Comparison of ENCODE assay signal across 1 cellular context in genomic region chr7:23299770-23300300, GRCh38.
A peak's percentile ranks its signal among the peaks of the same experiment; 100 is the strongest.
TF ChIP-seq lines count a peak whose summit lies in the region.

No MANE protein-coding gene starts in this region.

TF ChIP-seq in WTC11, 78 proteins besides CTCF, POLR2A, EP300 and RAD21 (continued from another document):
- TF ChIP-seq, protein P1, sequence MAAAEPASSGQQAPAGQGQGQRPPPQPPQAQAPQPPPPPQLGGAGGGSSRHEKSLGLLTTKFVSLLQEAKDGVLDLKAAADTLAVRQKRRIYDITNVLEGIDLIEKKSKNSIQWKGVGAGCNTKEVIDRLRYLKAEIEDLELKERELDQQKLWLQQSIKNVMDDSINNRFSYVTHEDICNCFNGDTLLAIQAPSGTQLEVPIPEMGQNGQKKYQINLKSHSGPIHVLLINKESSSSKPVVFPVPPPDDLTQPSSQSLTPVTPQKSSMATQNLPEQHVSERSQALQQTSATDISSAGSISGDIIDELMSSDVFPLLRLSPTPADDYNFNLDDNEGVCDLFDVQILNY (CRISPR knock-in tag; IDR thresholded peaks at IDR 0.05), result no peak
- TF ChIP-seq GTF2I (CRISPR knock-in tag; conservative IDR thresholded peaks at IDR 0.05), result no peak
- TF ChIP-seq ZBTB43 (CRISPR knock-in tag; IDR thresholded peaks at IDR 0.05), result no peak
- TF ChIP-seq NFE2L1 (CRISPR knock-in tag; IDR thresholded peaks at IDR 0.05), result 0 out of 2 replicates have a peak, but pooled peaks have one; percentile 5
